In genomic region chr14:35383569-35384385, GRCh38 we compare ENCODE assay signal across 14 cellular contexts. TPM values are rescaled to one million over a fixed set of nuclear protein-coding genes. Genes with fewer than 3 reads are reported as not detected.
A peak's percentile ranks its signal among the peaks of the same experiment; 100 is the strongest.
DNase-seq lines count a peak whose midpoint lies in the region; ATAC-seq and TF ChIP-seq lines count a peak whose summit lies in the region.
"Had no signal": no experiment of that assay in that cellular context is flagged by ENCODE, and none has a peak within 500 bp of the region (broad histone marks: within the 10 kb centered on the region; RNA-seq: fewer than 3 reads in every experiment).

No MANE protein-coding gene starts in this region.

- no peak for ATAC-seq in heart right ventricle
- ATAC-seq in left ventricle myocardium superior = no peak
- ATAC-seq in gastrocnemius medialis = peak; percentile 0 to 2

- in situ Hi-C loops in gastrocnemius medialis (cut with MboI; ENCODE audit: low sequenced_read_pairs in 4 of 4) = no loop called here

- H3K27me3 ChIP-seq in heart right ventricle (no peaks in the 10 kb centered on the region), hepatocyte (no peaks in the 10 kb centered on the region), gastrocnemius medialis (no peaks in the 10 kb centered on the region)

- no peaks in the 10 kb centered on the region for H3K9me2 ChIP-seq in hepatocyte (replicated peaks; ENCODE audit: insufficient read depth)

- TF ChIP-seq POLR2A in gastrocnemius medialis (IDR thresholded peaks at IDR 0.05) = no peak

- DNase-seq in heart right ventricle (no peak), left ventricle myocardium superior (no peak), hepatocyte (ENCODE audit: low spot score) (no peak), gastrocnemius medialis (no peak), Ammon's horn (ENCODE audit: low spot score) (no peak), HuH-7.5 (ENCODE audit: low spot score) (no peak), H4 (ENCODE audit: low spot score) (no peak)
- no peak for DNase-seq in activated CD8-positive, alpha-beta memory T cell treated with anti-CD3 and anti-CD28 coated beads, Interleukin-2, amount 50 U/mL, for 48 hours
- DNase-seq: activated CD4-positive, alpha-beta memory T cell treated with anti-CD3 and anti-CD28 coated beads, Interleukin-2, amount 10 ng/mL, durations not matched to agents 7 days and 5 days; activated naive CD4-positive, alpha-beta T cell treated with anti-CD3 and anti-CD28 coated beads for 36 hours; NCI-H1105; NCI-H510A had no signal

- no peaks in the 10 kb centered on the region for H3K79me2 ChIP-seq in hepatocyte
- H3K79me2 ChIP-seq: parathyroid adenoma had no signal

- H3K27ac ChIP-seq in heart right ventricle (peak overlapping the region; percentile 65 to 90 (median 86)), hepatocyte (peak overlapping the region; percentile 95), gastrocnemius medialis (peak overlapping the region; percentile 86 to 93 (median 90))
- H3K27ac ChIP-seq: parathyroid adenoma had no signal

- intact Hi-C loops in heart right ventricle (cut with DNase I) (loop anchor here in 1 of 10 donors (2.0 kb wide), 2 partner anchors 47 to 91 kb away; partner anchors contain the start of gene PSMA6), left ventricle myocardium superior (cut with micrococcal nuclease) (no loop called here), gastrocnemius medialis (cut with DNase I; ENCODE audit: low total_unique reads) (loop anchor here (1.0 kb wide), 3 partner anchors 21 to 91 kb away; partner anchors contain the start of genes NFKBIA and PSMA6)

- WGBS in heart right ventricle, 2 donors = 81 to 82% methylated on average over 9 of the region's 9 CpGs
- 95% methylated on average over 9 of the region's 9 CpGs for WGBS in hepatocyte (ENCODE audit: low lambda C conversion rate, missing lambda C conversion rate)

- H3K9me3 ChIP-seq in heart right ventricle (no peaks in the 10 kb centered on the region), hepatocyte (ENCODE audit: low read depth) (no peaks in the 10 kb centered on the region), gastrocnemius medialis (no peaks in the 10 kb centered on the region)

- no peak overlapping the region for H2AFZ ChIP-seq in hepatocyte

- H3K4me2 ChIP-seq in hepatocyte = no peak overlapping the region

- no peak overlapping the region for H3K4me3 ChIP-seq in heart right ventricle
- H3K4me3 ChIP-seq in hepatocyte = no peak overlapping the region
- peak overlapping the region in 2 of 4 donors; percentile 8 to 10 for H3K4me3 ChIP-seq in gastrocnemius medialis
- H3K4me3 ChIP-seq: GM12878 had no signal

- no peaks in the 10 kb centered on the region for H4K20me1 ChIP-seq in hepatocyte (ENCODE audit: insufficient read depth, poor library complexity, severe bottlenecking)

- H3K4me1 ChIP-seq in heart right ventricle (peaks cover 18 to 39% (median 30%) of the 10 kb centered on the region in 9 donors), hepatocyte (ENCODE audit: insufficient read depth) (peaks cover 24% of the 10 kb centered on the region), gastrocnemius medialis (peaks cover 34 to 44% of the 10 kb centered on the region in 2 donors)

- TF ChIP-seq CTCF in heart right ventricle (IDR thresholded peaks at IDR 0.05) = no peak
- no peak for TF ChIP-seq CTCF in hepatocyte (IDR thresholded peaks at IDR 0.05; ENCODE audit: poor library complexity)
- TF ChIP-seq CTCF in gastrocnemius medialis (IDR thresholded peaks at IDR 0.05 in 4 of 5, conservative IDR thresholded peaks at IDR 0.05 in 1 of 5) = no peak

- H3K36me3 ChIP-seq in heart right ventricle = no peaks in the 10 kb centered on the region
- no peaks in the 10 kb centered on the region for H3K36me3 ChIP-seq in hepatocyte (replicated peaks; ENCODE audit: insufficient read depth, low read depth)
- no peaks in the 10 kb centered on the region for H3K36me3 ChIP-seq in gastrocnemius medialis

RNA-seq across cellular contexts. Expression of gene NFKBIA, which starts 20.8 kb away (rescaled TPM):
- total RNA-seq in heart right ventricle = 10 to 100 TPM; 41.0 to 98.5 (median 58.7) TPM
- 10 to 100 TPM; 73.7 to 88.4 TPM for polyA plus RNA-seq in heart right ventricle
- 96.4 TPM for total RNA-seq in left ventricle myocardium superior
- 238 and 252 TPM in 2 replicates for total RNA-seq in hepatocyte
- 345 and 359 TPM in 2 replicates for polyA plus RNA-seq in hepatocyte
- total RNA-seq in gastrocnemius medialis = 100 to 1,000 TPM; 185 to 379 (median 320) TPM
- total RNA-seq in H4 (2014; rRNA removed; shearing (Covaris generic)) = 39.5 and 41.4 TPM in 2 replicates

Comparison
In these comparisons a context has a peak if more than half of its experiments do, and no peak if none do; other contexts are left out.
1. ATAC-seq: peak in gastrocnemius medialis (2 of 2); none in heart right ventricle (0 of 8) and left ventricle myocardium superior (single experiment).
2. Peak in every context shown above with its lines, with median percentiles within 50 percentile points of each other: H3K27ac ChIP-seq.